Comparison of ENCODE assay signal across 1 cellular context in genomic region chr22:44931766-44932165, GRCh38.
TF ChIP-seq lines count a peak whose summit lies in the region.

No MANE protein-coding gene starts in this region.

TF ChIP-seq in SK-N-SH treated with all-trans-retinoic acid at 6 μM for 48 hours, 23 proteins besides CTCF, POLR2A, EP300 and RAD21 (continued from another document):
- TF ChIP-seq PATZ1 (CRISPR knock-in tag; IDR thresholded peaks at IDR 0.05; ENCODE audit: borderline replicate concordance) (no peak), CSRNP3 (CRISPR knock-in tag; IDR thresholded peaks at IDR 0.05) (no peak), SNAI2 (CRISPR knock-in tag; IDR thresholded peaks at IDR 0.05) (no peak), ZFP30 (CRISPR knock-in tag; IDR thresholded peaks at IDR 0.05) (no peak), BACH2 (CRISPR knock-in tag; IDR thresholded peaks at IDR 0.05; ENCODE audit: borderline replicate concordance) (no peak), ARNTL (CRISPR knock-in tag; IDR thresholded peaks at IDR 0.05; ENCODE audit: borderline replicate concordance, low read depth) (no peak), ZC3H10 (CRISPR knock-in tag; IDR thresholded peaks at IDR 0.05) (no peak), PPARA (CRISPR knock-in tag; IDR thresholded peaks at IDR 0.05; ENCODE audit: borderline replicate concordance) (no peak), ZNF70 (CRISPR knock-in tag; IDR thresholded peaks at IDR 0.05) (no peak), TOX (CRISPR knock-in tag; IDR thresholded peaks at IDR 0.05; ENCODE audit: borderline replicate concordance) (no peak), POU6F1 (CRISPR knock-in tag; IDR thresholded peaks at IDR 0.05; ENCODE audit: borderline replicate concordance, low read depth) (no peak), TCF4 (CRISPR knock-in tag; IDR thresholded peaks at IDR 0.05; ENCODE audit: borderline replicate concordance) (no peak), ISL1 (CRISPR knock-in tag; IDR thresholded peaks at IDR 0.05) (no peak), ZFP3 (CRISPR knock-in tag; IDR thresholded peaks at IDR 0.05) (no peak)
